8 cellular contexts compared by ENCODE assay signal in genomic region chr1:85276290-85277026, GRCh38. TPM values are rescaled to one million over a fixed set of nuclear protein-coding genes. Genes with fewer than 3 reads are reported as not detected.
A peak's percentile ranks its signal among the peaks of the same experiment; 100 is the strongest.
DNase-seq lines count a peak whose midpoint lies in the region; ATAC-seq, FAIRE-seq and TF ChIP-seq lines count a peak whose summit lies in the region.

BCL10 (minus strand) TSS chr1:85276632; CDS start chr1:85276352, 280 bp downstream.

- peak within 1 kb of the TSS; percentile 99 for H3K9ac ChIP-seq in astrocyte (ENCODE audit: low read length)

- peak; percentile 96 for ATAC-seq in GM18505 (IDR thresholded peaks at IDR 0.05; ENCODE audit: unreplicated experiment)
- ATAC-seq in HG02973 (IDR thresholded peaks at IDR 0.05; ENCODE audit: unreplicated experiment): peak; percentile 98
- peak; percentile 99 for ATAC-seq in right cardiac atrium

- H3K27me3 Mint-ChIP-seq in astrocyte (ENCODE audit: low read depth, unreplicated experiment): no peaks in the 10 kb centered on the region

- H3K4me1 Mint-ChIP-seq in astrocyte (ENCODE audit: low read depth, unreplicated experiment): peaks cover 33% of the 10 kb centered on the region

- H3K4me3 Mint-ChIP-seq in astrocyte (ENCODE audit: unreplicated experiment): peak within 1 kb of the TSS; percentile 88

- WGBS in right cardiac atrium: under 1% methylated on average over 72 of the region's 72 CpGs

- H3K4me3 ChIP-seq in astrocyte (ENCODE audit: insufficient read depth, low read depth, low read length): peak within 1 kb of the TSS; percentile 100
- H3K4me3 ChIP-seq in right cardiac atrium (ENCODE audit: low read length): peak within 1 kb of the TSS; percentile 72
- peak within 1 kb of the TSS; percentile 67 to 94 for H3K4me3 ChIP-seq in uterus

- H3K27ac Mint-ChIP-seq in astrocyte (ENCODE audit: unreplicated experiment): peak within 1 kb of the TSS; percentile 89

- peak; percentile 99 for DNase-seq in NCI-H2029 (lab: John Stamatoyannopoulos, UW)
- peak; percentile 96 for DNase-seq in T-helper 22 cell (ENCODE audit: low read depth)
- DNase-seq in astrocyte (ENCODE audit: low read depth): peak; percentile 93
- peak; percentile 99 to 100 (median 100) for DNase-seq in right cardiac atrium
- DNase-seq in pulmonary artery endothelial cell (ENCODE audit: low read depth, low spot score): peak; percentile 97
- DNase-seq in uterus: peak; percentile 97 to 98

- FAIRE-seq in astrocyte (lab: Jason Lieb, UNC): peak; percentile 13

- H3K4me1 ChIP-seq in astrocyte (ENCODE audit: insufficient read depth, low read length): peaks cover 34% of the 10 kb centered on the region
- no peaks in the 10 kb centered on the region for H3K4me1 ChIP-seq in right cardiac atrium (ENCODE audit: control insufficient read depth, insufficient read depth, low read length)
- H3K4me1 ChIP-seq in uterus: no peaks in the 10 kb centered on the region

- H3K79me2 ChIP-seq in astrocyte (ENCODE audit: insufficient read depth, low read length): peaks cover 48% of the 10 kb centered on the region

- no peaks in the 10 kb centered on the region for H3K27me3 ChIP-seq in astrocyte (ENCODE audit: insufficient read depth, low read length)
- H3K27me3 ChIP-seq in right cardiac atrium (ENCODE audit: control insufficient read depth, insufficient read depth): no peaks in the 10 kb centered on the region
- no peaks in the 10 kb centered on the region for H3K27me3 ChIP-seq in uterus

- H3K9me3 ChIP-seq in astrocyte (ENCODE audit: insufficient read depth, low read depth, low read length) (no peaks in the 10 kb centered on the region), right cardiac atrium (ENCODE audit: control insufficient read depth, low read length) (no peaks in the 10 kb centered on the region), uterus (no peaks in the 10 kb centered on the region)

- H3K9me3 Mint-ChIP-seq in astrocyte (ENCODE audit: unreplicated experiment): no peaks in the 10 kb centered on the region

- peak within 1 kb of the TSS; percentile 87 for H3K4me2 ChIP-seq in astrocyte (ENCODE audit: low read length)

- peaks cover 7% of the 10 kb centered on the region for H3K36me3 Mint-ChIP-seq in astrocyte (ENCODE audit: low read depth, unreplicated experiment)

- H3K36me3 ChIP-seq in astrocyte (ENCODE audit: insufficient read depth, low read length) (peaks cover 4% of the 10 kb centered on the region), uterus (no peaks in the 10 kb centered on the region)

- intact Hi-C loops in right cardiac atrium (cut with DNase I): no loop called here
- intact Hi-C loops in uterus (cut with DNase I; ENCODE audit: low total_unique reads): no loop called here

- H2AFZ ChIP-seq in astrocyte (ENCODE audit: low read depth, low read length): peak within 1 kb of the TSS; percentile 71

- TF ChIP-seq POLR2A in GM18505 (IDR thresholded peaks at IDR 0.05; ENCODE audit: borderline replicate concordance, extremely low read depth, insufficient read depth, insufficient read length): peak; percentile 79
- peak; percentile 69 to 91 for TF ChIP-seq POLR2A in uterus (IDR thresholded peaks at IDR 0.05)

- H3K27ac ChIP-seq in astrocyte (ENCODE audit: low read depth, low read length) (peak within 1 kb of the TSS; percentile 94), right cardiac atrium (ENCODE audit: low read length) (peak within 1 kb of the TSS; percentile 86), uterus (peak within 1 kb of the TSS; percentile 91 to 92)

- no peak for TF ChIP-seq CTCF in astrocyte (IDR thresholded peaks at IDR 0.05; ENCODE audit: insufficient read depth, low read depth, low read length)
- TF ChIP-seq CTCF in uterus (IDR thresholded peaks at IDR 0.05): peak in 2 of 4 experiments; percentile 1 to 6

- peaks cover 35% of the 10 kb centered on the region for H4K20me1 ChIP-seq in astrocyte (ENCODE audit: insufficient read depth, low read length)

RNA-seq across cellular contexts. Expression of gene BCL10, which starts in this region (rescaled TPM):
- 36.4 and 38.4 TPM in 2 replicates for total RNA-seq in astrocyte
- 10 to 100 TPM in 3 of 4 donors, 1 to 10 TPM in 1; 8.6 to 11.7 (median 10.9) TPM for total RNA-seq in right cardiac atrium
- polyA plus RNA-seq in right cardiac atrium: 5.7 TPM
- total RNA-seq in pulmonary artery endothelial cell: 54.9 and 69.8 TPM in 2 replicates
- total RNA-seq in uterus: 10 to 100 TPM; 15.3 to 31.9 (median 26.8) TPM

Comparison
In these comparisons a context has a peak if more than half of its experiments do, and no peak if none do; other contexts are left out.
1. Peak in every context shown above with its lines: DNase-seq, ATAC-seq, H3K4me3 ChIP-seq and H3K27ac ChIP-seq.